In genomic region chr19:21850636-21851255, GRCh38 we compare ENCODE assay signal across 8 cellular contexts. TPM values are rescaled to one million over a fixed set of nuclear protein-coding genes. Genes with fewer than 3 reads are reported as not detected.
DNase-seq lines count a peak whose midpoint lies in the region; TF ChIP-seq lines count a peak whose summit lies in the region.

No MANE protein-coding gene starts in this region.

- peak overlapping the region; percentile 82 to 97 (median 94); a peak in 21 of 22 replicates for H3K9ac ChIP-seq in BLaER1 treated with 17β-estradiol and CSF1 and Interleukin-3, amounts not matched to agents 10 nM and 100 nM
- peak overlapping the region; percentile 59 for H3K9ac ChIP-seq in NT2/D1 (ENCODE audit: insufficient read length, low read depth)

- H3K36me3 Mint-ChIP-seq in neural crest cell (ENCODE audit: low read depth): peaks cover 36% of the 10 kb centered on the region

- H3K4me3 Mint-ChIP-seq in neural crest cell: peak overlapping the region; percentile 98

- 53 to 56% methylated on average over 10 of the region's 10 CpGs for WGBS in ectodermal cell, 2 experiments

- H3K4me2 ChIP-seq in BLaER1 treated with 17β-estradiol and CSF1 and Interleukin-3, amounts not matched to agents 10 nM and 100 nM: peak overlapping the region; percentile 75 to 91 (median 83)

- peaks cover 39% of the 10 kb centered on the region for H3K4me1 Mint-ChIP-seq in neural crest cell

- no peaks in the 10 kb centered on the region for H3K27me3 Mint-ChIP-seq in neural crest cell (ENCODE audit: low read depth)

- no peak for DNase-seq in NT2/D1 (ENCODE audit: low read depth, low spot score)
- DNase-seq in neural crest cell (ENCODE audit: low read depth, low spot score): no peak
- DNase-seq in ureter (ENCODE audit: low spot score): no peak
- DNase-seq in AG20443 (ENCODE audit: low spot score): no peak
- no peak for DNase-seq in NCI-H510A treated with DMSO at 0.1 percent for 48 hours (lab: John Stamatoyannopoulos, UW)
- no peak for DNase-seq in SK-N-DZ (ENCODE audit: low spot score)

- H3K4me1 ChIP-seq in BLaER1 treated with 17β-estradiol and CSF1 and Interleukin-3, amounts not matched to agents 10 nM and 100 nM: peaks cover 13 to 26% (median 18%) of the 10 kb centered on the region in 10 experiments; a peak in 19 of 20 replicates
- H3K4me1 ChIP-seq in NT2/D1 (ENCODE audit: insufficient read depth, insufficient read length): no peaks in the 10 kb centered on the region
- H3K4me1 ChIP-seq in ectodermal cell (ENCODE audit: control insufficient read depth, insufficient read depth, low read length): peaks cover 11% of the 10 kb centered on the region

- peak overlapping the region; percentile 68 to 97 (median 88) for H3K4me3 ChIP-seq in BLaER1 treated with 17β-estradiol and CSF1 and Interleukin-3, amounts not matched to agents 10 nM and 100 nM
- H3K4me3 ChIP-seq in NT2/D1 (ENCODE audit: insufficient read length, low read depth) (peak overlapping the region; percentile 99), ectodermal cell (ENCODE audit: insufficient read depth, low read depth, low read length) (peak overlapping the region; percentile 92)

- peaks cover 32 to 54% (median 52%) of the 10 kb centered on the region in 11 experiments for H3K36me3 ChIP-seq in BLaER1 treated with 17β-estradiol and CSF1 and Interleukin-3, amounts not matched to agents 10 nM and 100 nM
- peaks cover 52% of the 10 kb centered on the region for H3K36me3 ChIP-seq in NT2/D1 (ENCODE audit: insufficient read depth, insufficient read length, low read length)
- H3K36me3 ChIP-seq in ectodermal cell (ENCODE audit: control insufficient read depth, insufficient read depth, low read length): peaks cover 36% of the 10 kb centered on the region

- H4K20me1 ChIP-seq in BLaER1 treated with 17β-estradiol and CSF1 and Interleukin-3, amounts not matched to agents 10 nM and 100 nM: peaks cover 0 to 27% (median 17%) of the 10 kb centered on the region in 11 experiments; a peak in 15 of 22 replicates

- no peak for TF ChIP-seq CTCF in neural crest cell (conservative IDR thresholded peaks at IDR 0.05)

- H3K9me3 ChIP-seq in BLaER1 treated with 17β-estradiol and CSF1 and Interleukin-3, amounts not matched to agents 10 nM and 100 nM (replicated peaks in 1 of 11): peaks cover 27 to 67% (median 47%) of the 10 kb centered on the region in 11 experiments; a peak in 21 of 22 replicates
- no peaks in the 10 kb centered on the region for H3K9me3 ChIP-seq in NT2/D1 (ENCODE audit: insufficient read depth, low read length)
- no peaks in the 10 kb centered on the region for H3K9me3 ChIP-seq in ectodermal cell (ENCODE audit: control insufficient read depth, low read length)

- no peaks in the 10 kb centered on the region for H3K27me3 ChIP-seq in BLaER1 treated with 17β-estradiol and CSF1 and Interleukin-3, amounts not matched to agents 10 nM and 100 nM
- H3K27me3 ChIP-seq in NT2/D1 (ENCODE audit: insufficient read depth, insufficient read length) (no peaks in the 10 kb centered on the region), ectodermal cell (ENCODE audit: control insufficient read depth, insufficient read depth, low read length, poor library complexity, severe bottlenecking) (no peaks in the 10 kb centered on the region)

- peak overlapping the region in 10 of 11 experiments; percentile 81 to 97 (median 92); a peak in 17 of 22 replicates for H3K27ac ChIP-seq in BLaER1 treated with 17β-estradiol and CSF1 and Interleukin-3, amounts not matched to agents 10 nM and 100 nM
- no peak overlapping the region for H3K27ac ChIP-seq in ectodermal cell (ENCODE audit: insufficient read depth, low read depth, low read length, poor library complexity, severe bottlenecking)

- peaks cover 3% of the 10 kb centered on the region for H3K9me3 Mint-ChIP-seq in neural crest cell

- peak overlapping the region; percentile 92 for H3K27ac Mint-ChIP-seq in neural crest cell (ENCODE audit: unreplicated experiment)

RNA-seq across cellular contexts. Expression of gene ZNF43, which starts 14.8 kb away (rescaled TPM):
- polyA plus RNA-seq in ectodermal cell (2013, experiment 1 of 4): 50.3 TPM
- polyA plus RNA-seq in ectodermal cell (2013, experiment 2 of 4): 57.6 TPM
- 37.3 TPM for polyA plus RNA-seq in ectodermal cell (2013, experiment 3 of 4)
- 42.5 TPM for polyA plus RNA-seq in ectodermal cell (2013, experiment 4 of 4)
- total RNA-seq in neural crest cell (80.3 and 85.9 TPM in 2 replicates), ureter (39.8 TPM)
- polyA plus RNA-seq in SK-N-DZ (2014; cell fraction: cytosol; rRNA removed): 21.8 and 23.6 TPM in 2 replicates
- 24.6 and 34.6 TPM in 2 replicates for polyA plus RNA-seq in SK-N-DZ (2014; cell fraction: nucleus; rRNA removed)
